18 cellular contexts compared by ENCODE assay signal in genomic region chrX:129037389-129037788, GRCh38.
DNase-seq lines count a peak whose midpoint lies in the region; ATAC-seq and TF ChIP-seq lines count a peak whose summit lies in the region.
"Had no signal": no experiment of that assay in that cellular context is flagged by ENCODE, and none has a peak within 500 bp of the region (broad histone marks: within the 10 kb centered on the region; RNA-seq: fewer than 3 reads in every experiment).

No MANE protein-coding gene starts in this region.

- DNase-seq in ELF-1 (ENCODE audit: low read depth, low spot score), result peak; percentile 83
- peak; percentile 75 for DNase-seq in islet precursor cell
- DNase-seq in osteoblast (ENCODE audit: insufficient read length, low spot score, missing footprints), result peak; percentile 39
- DNase-seq in activated CD4-positive, CD25-positive, alpha-beta regulatory T cell treated with anti-CD3 and anti-CD28 coated beads, Interleukin-2, amount 50 U/mL, for 72 hours, result no peak
- DNase-seq: AML-193; Caco-2; Calu3; CD4-positive, alpha-beta T cell; CD8-positive, alpha-beta T cell; DMS79 treated with DMSO at 0.1 percent for 48 hours; GDM1 had no signal

- no peaks in the 10 kb centered on the region for H3K4me1 ChIP-seq in osteoblast (ENCODE audit: insufficient read depth, low read length)
- H3K4me1 ChIP-seq: A549; BLaER1 treated with 17β-estradiol and CSF1 and Interleukin-3, amounts not matched to agents 10 nM and 100 nM; Caco-2 had no signal

- no peaks in the 10 kb centered on the region for H3K36me3 ChIP-seq in osteoblast (ENCODE audit: insufficient read depth, low read length)
- H3K36me3 ChIP-seq: BLaER1 treated with 17β-estradiol and CSF1 and Interleukin-3, amounts not matched to agents 10 nM and 100 nM had no signal

- no peaks in the 10 kb centered on the region for H3K27me3 ChIP-seq in osteoblast (ENCODE audit: insufficient read depth, low read length)

- H3K9me3 ChIP-seq in osteoblast (ENCODE audit: low read depth, low read length), result no peaks in the 10 kb centered on the region
- H3K9me3 ChIP-seq: A549; BLaER1 treated with 17β-estradiol and CSF1 and Interleukin-3, amounts not matched to agents 10 nM and 100 nM; Caco-2 had no signal

- no peak overlapping the region for H3K4me2 ChIP-seq in osteoblast (ENCODE audit: insufficient read depth, low read length)
- H3K4me2 ChIP-seq: A549; BLaER1 treated with 17β-estradiol and CSF1 and Interleukin-3, amounts not matched to agents 10 nM and 100 nM had no signal

- no peak for TF ChIP-seq CTCF in osteoblast (IDR thresholded peaks at IDR 0.05; ENCODE audit: extremely low read depth, low read depth, low read length)

- H3K79me2 ChIP-seq in osteoblast (ENCODE audit: insufficient read depth, low read length), result no peaks in the 10 kb centered on the region

- no peak overlapping the region for H3K4me3 ChIP-seq in osteoblast (ENCODE audit: insufficient read depth, low read length)
- H3K4me3 ChIP-seq: A549; BLaER1 treated with 17β-estradiol and CSF1 and Interleukin-3, amounts not matched to agents 10 nM and 100 nM; GM12878 had no signal

- H4K20me1 ChIP-seq in osteoblast (ENCODE audit: insufficient read depth, low read length), result no peaks in the 10 kb centered on the region
- H4K20me1 ChIP-seq: BLaER1 treated with 17β-estradiol and CSF1 and Interleukin-3, amounts not matched to agents 10 nM and 100 nM had no signal

- ATAC-seq in HG02885 (IDR thresholded peaks at IDR 0.05; ENCODE audit: poor library complexity, unreplicated experiment), result no peak
- ATAC-seq in HG03097 (IDR thresholded peaks at IDR 0.05; ENCODE audit: low FRiP score, unreplicated experiment), result no peak
- ATAC-seq: A549; CD8-positive, alpha-beta T cell; GM12878 had no signal

- H2AFZ ChIP-seq in osteoblast (ENCODE audit: low read length), result no peak overlapping the region

- H3K27ac ChIP-seq in osteoblast (ENCODE audit: low read depth, low read length), result no peak overlapping the region
- H3K27ac ChIP-seq: 22Rv1; A549; BLaER1 treated with 17β-estradiol and CSF1 and Interleukin-3, amounts not matched to agents 10 nM and 100 nM; C4-2B had no signal
